Comparison of ENCODE assay signal across 1 cellular context in the genomic region with DNA sequence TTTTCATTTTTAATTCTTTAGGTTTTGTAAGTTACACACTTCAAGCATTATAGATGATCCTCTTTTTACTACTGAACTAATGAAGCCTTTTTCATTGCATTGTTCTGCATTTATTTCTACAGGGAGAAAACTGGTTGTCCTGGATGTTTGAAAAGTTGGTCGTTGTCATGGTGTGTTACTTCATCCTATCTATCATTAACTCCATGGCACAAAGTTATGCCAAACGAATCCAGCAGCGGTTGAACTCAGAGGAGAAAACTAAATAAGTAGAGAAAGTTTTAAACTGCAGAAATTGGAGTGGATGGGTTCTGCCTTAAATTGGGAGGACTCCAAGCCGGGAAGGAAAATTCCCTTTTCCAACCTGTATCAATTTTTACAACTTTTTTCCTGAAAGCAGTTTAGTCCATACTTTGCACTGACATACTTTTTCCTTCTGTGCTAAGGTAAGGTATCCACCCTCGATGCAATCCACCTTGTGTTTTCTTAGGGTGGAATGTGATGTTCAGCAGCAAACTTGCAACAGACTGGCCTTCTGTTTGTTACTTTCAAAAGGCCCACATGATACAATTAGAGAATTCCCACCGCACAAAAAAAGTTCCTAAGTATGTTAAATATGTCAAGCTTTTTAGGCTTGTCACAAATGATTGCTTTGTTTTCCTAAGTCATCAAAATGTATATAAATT.
TF ChIP-seq lines count a peak whose summit lies in the region.

No MANE protein-coding gene starts in this region.

TF ChIP-seq in GM12878, 131 proteins besides CTCF, POLR2A, EP300 and RAD21 (continued from another document):
- TF ChIP-seq WRNIP1 (IDR thresholded peaks at IDR 0.05; ENCODE audit: borderline replicate concordance, low read depth, low read length) (0 out of 2 replicates have a peak, but pooled peaks have one; percentile 86), SREBF1 (IDR thresholded peaks at IDR 0.05; ENCODE audit: low read length) (no peak), CREM (IDR thresholded peaks at IDR 0.05; ENCODE audit: low read depth) (no peak), KDM1A (IDR thresholded peaks at IDR 0.05; ENCODE audit: borderline replicate concordance) (no peak), POU2F2 (IDR thresholded peaks at IDR 0.05; ENCODE audit: borderline replicate concordance, low read depth, low read length) (peak; percentile 20; the same call in 1 of the 3 replicates), TARDBP (IDR thresholded peaks at IDR 0.05; ENCODE audit: borderline replicate concordance) (no peak), GATAD2B (conservative IDR thresholded peaks at IDR 0.05; ENCODE audit: low read depth) (no peak), ZNF24 (IDR thresholded peaks at IDR 0.05) (no peak), GABPA (IDR thresholded peaks at IDR 0.05; ENCODE audit: low read depth) (no peak), IKZF1 (conservative IDR thresholded peaks at IDR 0.05) (peak; percentile 9; the same call in 1 of the 2 replicates), BHLHE40 (IDR thresholded peaks at IDR 0.05; ENCODE audit: borderline replicate concordance in 1 of 2, low read depth in 2 of 2, low read length in 1 of 2) (no peak), SMAD1 (IDR thresholded peaks at IDR 0.05; ENCODE audit: low read depth, partially characterized antibody) (peak; percentile 57), SIX5 (IDR thresholded peaks at IDR 0.05; ENCODE audit: low read depth, low read length, severe bottlenecking) (no peak), TBL1XR1 (IDR thresholded peaks at IDR 0.05; ENCODE audit: low read depth, low read length) (0 out of 2 replicates have a peak, but pooled peaks have one; percentile 11), SMARCA5 (IDR thresholded peaks at IDR 0.05) (no peak), FOXM1 (IDR thresholded peaks at IDR 0.05; ENCODE audit: low read depth, low read length) (peak; percentile 68), POLR2AphosphoS5 (IDR thresholded peaks at IDR 0.05; ENCODE audit: low read length) (peak; percentile 38)
- TF ChIP-seq, protein P1, sequence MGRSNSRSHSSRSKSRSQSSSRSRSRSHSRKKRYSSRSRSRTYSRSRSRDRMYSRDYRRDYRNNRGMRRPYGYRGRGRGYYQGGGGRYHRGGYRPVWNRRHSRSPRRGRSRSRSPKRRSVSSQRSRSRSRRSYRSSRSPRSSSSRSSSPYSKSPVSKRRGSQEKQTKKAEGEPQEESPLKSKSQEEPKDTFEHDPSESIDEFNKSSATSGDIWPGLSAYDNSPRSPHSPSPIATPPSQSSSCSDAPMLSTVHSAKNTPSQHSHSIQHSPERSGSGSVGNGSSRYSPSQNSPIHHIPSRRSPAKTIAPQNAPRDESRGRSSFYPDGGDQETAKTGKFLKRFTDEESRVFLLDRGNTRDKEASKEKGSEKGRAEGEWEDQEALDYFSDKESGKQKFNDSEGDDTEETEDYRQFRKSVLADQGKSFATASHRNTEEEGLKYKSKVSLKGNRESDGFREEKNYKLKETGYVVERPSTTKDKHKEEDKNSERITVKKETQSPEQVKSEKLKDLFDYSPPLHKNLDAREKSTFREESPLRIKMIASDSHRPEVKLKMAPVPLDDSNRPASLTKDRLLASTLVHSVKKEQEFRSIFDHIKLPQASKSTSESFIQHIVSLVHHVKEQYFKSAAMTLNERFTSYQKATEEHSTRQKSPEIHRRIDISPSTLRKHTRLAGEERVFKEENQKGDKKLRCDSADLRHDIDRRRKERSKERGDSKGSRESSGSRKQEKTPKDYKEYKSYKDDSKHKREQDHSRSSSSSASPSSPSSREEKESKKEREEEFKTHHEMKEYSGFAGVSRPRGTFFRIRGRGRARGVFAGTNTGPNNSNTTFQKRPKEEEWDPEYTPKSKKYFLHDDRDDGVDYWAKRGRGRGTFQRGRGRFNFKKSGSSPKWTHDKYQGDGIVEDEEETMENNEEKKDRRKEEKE (IDR thresholded peaks at IDR 0.05) = peak; percentile 31; the same call in 1 of the 2 replicates
- TF ChIP-seq, protein P2, sequence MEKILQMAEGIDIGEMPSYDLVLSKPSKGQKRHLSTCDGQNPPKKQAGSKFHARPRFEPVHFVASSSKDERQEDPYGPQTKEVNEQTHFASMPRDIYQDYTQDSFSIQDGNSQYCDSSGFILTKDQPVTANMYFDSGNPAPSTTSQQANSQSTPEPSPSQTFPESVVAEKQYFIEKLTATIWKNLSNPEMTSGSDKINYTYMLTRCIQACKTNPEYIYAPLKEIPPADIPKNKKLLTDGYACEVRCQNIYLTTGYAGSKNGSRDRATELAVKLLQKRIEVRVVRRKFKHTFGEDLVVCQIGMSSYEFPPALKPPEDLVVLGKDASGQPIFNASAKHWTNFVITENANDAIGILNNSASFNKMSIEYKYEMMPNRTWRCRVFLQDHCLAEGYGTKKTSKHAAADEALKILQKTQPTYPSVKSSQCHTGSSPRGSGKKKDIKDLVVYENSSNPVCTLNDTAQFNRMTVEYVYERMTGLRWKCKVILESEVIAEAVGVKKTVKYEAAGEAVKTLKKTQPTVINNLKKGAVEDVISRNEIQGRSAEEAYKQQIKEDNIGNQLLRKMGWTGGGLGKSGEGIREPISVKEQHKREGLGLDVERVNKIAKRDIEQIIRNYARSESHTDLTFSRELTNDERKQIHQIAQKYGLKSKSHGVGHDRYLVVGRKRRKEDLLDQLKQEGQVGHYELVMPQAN (conservative IDR thresholded peaks at IDR 0.05) = peak; percentile 9; the same call in 1 of the 2 replicates
- TF ChIP-seq, protein P3, sequence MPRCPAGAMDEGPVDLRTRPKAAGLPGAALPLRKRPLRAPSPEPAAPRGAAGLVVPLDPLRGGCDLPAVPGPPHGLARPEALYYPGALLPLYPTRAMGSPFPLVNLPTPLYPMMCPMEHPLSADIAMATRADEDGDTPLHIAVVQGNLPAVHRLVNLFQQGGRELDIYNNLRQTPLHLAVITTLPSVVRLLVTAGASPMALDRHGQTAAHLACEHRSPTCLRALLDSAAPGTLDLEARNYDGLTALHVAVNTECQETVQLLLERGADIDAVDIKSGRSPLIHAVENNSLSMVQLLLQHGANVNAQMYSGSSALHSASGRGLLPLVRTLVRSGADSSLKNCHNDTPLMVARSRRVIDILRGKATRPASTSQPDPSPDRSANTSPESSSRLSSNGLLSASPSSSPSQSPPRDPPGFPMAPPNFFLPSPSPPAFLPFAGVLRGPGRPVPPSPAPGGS (IDR thresholded peaks at IDR 0.05; ENCODE audit: borderline replicate concordance, insufficient read depth, low read depth, low read length, poor library complexity, severe bottlenecking) = peak; percentile 13
- TF ChIP-seq, protein P4, sequence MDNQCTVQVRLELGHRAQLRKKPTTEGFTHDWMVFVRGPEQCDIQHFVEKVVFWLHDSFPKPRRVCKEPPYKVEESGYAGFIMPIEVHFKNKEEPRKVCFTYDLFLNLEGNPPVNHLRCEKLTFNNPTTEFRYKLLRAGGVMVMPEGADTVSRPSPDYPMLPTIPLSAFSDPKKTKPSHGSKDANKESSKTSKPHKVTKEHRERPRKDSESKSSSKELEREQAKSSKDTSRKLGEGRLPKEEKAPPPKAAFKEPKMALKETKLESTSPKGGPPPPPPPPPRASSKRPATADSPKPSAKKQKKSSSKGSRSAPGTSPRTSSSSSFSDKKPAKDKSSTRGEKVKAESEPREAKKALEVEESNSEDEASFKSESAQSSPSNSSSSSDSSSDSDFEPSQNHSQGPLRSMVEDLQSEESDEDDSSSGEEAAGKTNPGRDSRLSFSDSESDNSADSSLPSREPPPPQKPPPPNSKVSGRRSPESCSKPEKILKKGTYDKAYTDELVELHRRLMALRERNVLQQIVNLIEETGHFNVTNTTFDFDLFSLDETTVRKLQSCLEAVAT (IDR thresholded peaks at IDR 0.05) = peak; percentile 59
- TF ChIP-seq, protein P5, sequence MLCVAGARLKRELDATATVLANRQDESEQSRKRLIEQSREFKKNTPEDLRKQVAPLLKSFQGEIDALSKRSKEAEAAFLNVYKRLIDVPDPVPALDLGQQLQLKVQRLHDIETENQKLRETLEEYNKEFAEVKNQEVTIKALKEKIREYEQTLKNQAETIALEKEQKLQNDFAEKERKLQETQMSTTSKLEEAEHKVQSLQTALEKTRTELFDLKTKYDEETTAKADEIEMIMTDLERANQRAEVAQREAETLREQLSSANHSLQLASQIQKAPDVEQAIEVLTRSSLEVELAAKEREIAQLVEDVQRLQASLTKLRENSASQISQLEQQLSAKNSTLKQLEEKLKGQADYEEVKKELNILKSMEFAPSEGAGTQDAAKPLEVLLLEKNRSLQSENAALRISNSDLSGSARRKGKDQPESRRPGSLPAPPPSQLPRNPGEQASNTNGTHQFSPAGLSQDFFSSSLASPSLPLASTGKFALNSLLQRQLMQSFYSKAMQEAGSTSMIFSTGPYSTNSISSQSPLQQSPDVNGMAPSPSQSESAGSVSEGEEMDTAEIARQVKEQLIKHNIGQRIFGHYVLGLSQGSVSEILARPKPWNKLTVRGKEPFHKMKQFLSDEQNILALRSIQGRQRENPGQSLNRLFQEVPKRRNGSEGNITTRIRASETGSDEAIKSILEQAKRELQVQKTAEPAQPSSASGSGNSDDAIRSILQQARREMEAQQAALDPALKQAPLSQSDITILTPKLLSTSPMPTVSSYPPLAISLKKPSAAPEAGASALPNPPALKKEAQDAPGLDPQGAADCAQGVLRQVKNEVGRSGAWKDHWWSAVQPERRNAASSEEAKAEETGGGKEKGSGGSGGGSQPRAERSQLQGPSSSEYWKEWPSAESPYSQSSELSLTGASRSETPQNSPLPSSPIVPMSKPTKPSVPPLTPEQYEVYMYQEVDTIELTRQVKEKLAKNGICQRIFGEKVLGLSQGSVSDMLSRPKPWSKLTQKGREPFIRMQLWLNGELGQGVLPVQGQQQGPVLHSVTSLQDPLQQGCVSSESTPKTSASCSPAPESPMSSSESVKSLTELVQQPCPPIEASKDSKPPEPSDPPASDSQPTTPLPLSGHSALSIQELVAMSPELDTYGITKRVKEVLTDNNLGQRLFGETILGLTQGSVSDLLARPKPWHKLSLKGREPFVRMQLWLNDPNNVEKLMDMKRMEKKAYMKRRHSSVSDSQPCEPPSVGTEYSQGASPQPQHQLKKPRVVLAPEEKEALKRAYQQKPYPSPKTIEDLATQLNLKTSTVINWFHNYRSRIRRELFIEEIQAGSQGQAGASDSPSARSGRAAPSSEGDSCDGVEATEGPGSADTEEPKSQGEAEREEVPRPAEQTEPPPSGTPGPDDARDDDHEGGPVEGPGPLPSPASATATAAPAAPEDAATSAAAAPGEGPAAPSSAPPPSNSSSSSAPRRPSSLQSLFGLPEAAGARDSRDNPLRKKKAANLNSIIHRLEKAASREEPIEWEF (IDR thresholded peaks at IDR 0.05; ENCODE audit: insufficient replicate concordance, low read depth, low read length) = no peak
- TF ChIP-seq, protein P6, sequence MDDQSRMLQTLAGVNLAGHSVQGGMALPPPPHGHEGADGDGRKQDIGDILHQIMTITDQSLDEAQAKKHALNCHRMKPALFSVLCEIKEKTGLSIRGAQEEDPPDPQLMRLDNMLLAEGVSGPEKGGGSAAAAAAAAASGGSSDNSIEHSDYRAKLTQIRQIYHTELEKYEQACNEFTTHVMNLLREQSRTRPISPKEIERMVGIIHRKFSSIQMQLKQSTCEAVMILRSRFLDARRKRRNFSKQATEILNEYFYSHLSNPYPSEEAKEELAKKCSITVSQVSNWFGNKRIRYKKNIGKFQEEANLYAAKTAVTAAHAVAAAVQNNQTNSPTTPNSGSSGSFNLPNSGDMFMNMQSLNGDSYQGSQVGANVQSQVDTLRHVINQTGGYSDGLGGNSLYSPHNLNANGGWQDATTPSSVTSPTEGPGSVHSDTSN (IDR thresholded peaks at IDR 0.05; ENCODE audit: insufficient replicate concordance, low read depth, low read length) = no peak
TF ChIP-seq in GM12878: peak in this region for 11.
